ENCODE assay signal across 19 cellular contexts in genomic region chr18:8762968-8763367, GRCh38.
"Had no signal": no experiment of that assay in that cellular context is flagged by ENCODE, and none has a peak within 500 bp of the region (broad histone marks: within the 10 kb centered on the region; RNA-seq: fewer than 3 reads in every experiment).

No MANE protein-coding gene starts in this region.

- H3K27ac Mint-ChIP-seq: activated CD8-positive, alpha-beta memory T cell treated with anti-CD3 and anti-CD28 coated beads, Interleukin-2, amount 10 ng/mL, durations not matched to agents 7 days and 5 days; activated naive CD4-positive, alpha-beta T cell treated with anti-CD3 and anti-CD28 coated beads, Interleukin-2, amount 10 ng/mL, durations not matched to agents 7 days and 5 days; natural killer cell treated with Interleukin-12 subunit alpha and Interleukin-12 subunit beta and Interleukin-15 and Interleukin-18, amount 100 ng/mL, for 72 hours; stimulated activated naive CD8-positive, alpha-beta T cell treated with anti-CD3 and anti-CD28 coated beads, Interleukin-15, amount 100 ng/mL, for 72 hours; T-cell had no signal

- DNase-seq: activated CD4-positive, alpha-beta T cell treated with anti-CD3 and anti-CD28 coated beads for 1 hour; activated CD4-positive, alpha-beta T cell treated with anti-CD3 and anti-CD28 coated beads, Interleukin-2, amount 50 U/mL, for 48 hours; activated naive CD4-positive, alpha-beta T cell treated with anti-CD3 and anti-CD28 coated beads, Interleukin-2, amount 10 ng/mL, durations not matched to agents 7 days and 5 days; activated T-cell treated with anti-CD3 and anti-CD28 coated beads, Interleukin-2, amount 50 U/mL, for 1 hour; mammary epithelial cell; spleen; stimulated activated naive CD8-positive, alpha-beta T cell treated with anti-CD3 and anti-CD28 coated beads, Interleukin-15, amount 100 ng/mL, for 72 hours; T-cell; T-helper 9 cell had no signal

- H3K9me3 ChIP-seq: ascending aorta, left lung, prostate gland, right lobe of liver, thoracic aorta had no signal

- FAIRE-seq: endometrium, keratinocyte had no signal

- H3K4me1 Mint-ChIP-seq: activated CD8-positive, alpha-beta memory T cell treated with anti-CD3 and anti-CD28 coated beads, Interleukin-2, amount 10 ng/mL, durations not matched to agents 7 days and 5 days; stimulated activated naive CD8-positive, alpha-beta T cell treated with anti-CD3 and anti-CD28 coated beads, Interleukin-15, amount 100 ng/mL, for 72 hours had no signal

- H3K4me3 ChIP-seq: ascending aorta, left lung, prostate gland, right lobe of liver, spleen, thoracic aorta had no signal

- H3K36me3 Mint-ChIP-seq: activated CD8-positive, alpha-beta memory T cell treated with anti-CD3 and anti-CD28 coated beads, Interleukin-2, amount 10 ng/mL, durations not matched to agents 7 days and 5 days; natural killer cell treated with Interleukin-12 subunit alpha and Interleukin-12 subunit beta and Interleukin-15 and Interleukin-18, amount 100 ng/mL, for 72 hours had no signal

- ATAC-seq: activated CD8-positive, alpha-beta memory T cell treated with anti-CD3 and anti-CD28 coated beads, Interleukin-2, amount 10 ng/mL, durations not matched to agents 7 days and 5 days; esophagus mucosa; left lung; natural killer cell treated with Interleukin-12 subunit alpha and Interleukin-12 subunit beta and Interleukin-15 and Interleukin-18, amount 100 ng/mL, for 72 hours; stimulated activated naive CD8-positive, alpha-beta T cell treated with anti-CD3 and anti-CD28 coated beads, Interleukin-15, amount 100 ng/mL, for 72 hours; T-cell had no signal

- H3K27me3 ChIP-seq: ascending aorta, left lung, right lobe of liver had no signal

- H3K9me3 Mint-ChIP-seq: natural killer cell treated with Interleukin-12 subunit alpha and Interleukin-12 subunit beta and Interleukin-15 and Interleukin-18, amount 100 ng/mL, for 72 hours had no signal

- H3K36me3 ChIP-seq: ascending aorta, left lung, prostate gland, right lobe of liver, spleen, thoracic aorta had no signal

- H3K4me3 Mint-ChIP-seq: activated CD8-positive, alpha-beta memory T cell treated with anti-CD3 and anti-CD28 coated beads, Interleukin-2, amount 10 ng/mL, durations not matched to agents 7 days and 5 days; activated naive CD4-positive, alpha-beta T cell treated with anti-CD3 and anti-CD28 coated beads, Interleukin-2, amount 10 ng/mL, durations not matched to agents 7 days and 5 days; natural killer cell treated with Interleukin-12 subunit alpha and Interleukin-12 subunit beta and Interleukin-15 and Interleukin-18, amount 100 ng/mL, for 72 hours; stimulated activated naive CD8-positive, alpha-beta T cell treated with anti-CD3 and anti-CD28 coated beads, Interleukin-15, amount 100 ng/mL, for 72 hours; T-cell had no signal

- H3K4me1 ChIP-seq: ascending aorta, left lung, prostate gland, right lobe of liver, spleen had no signal

- H3K27ac ChIP-seq: ascending aorta, left lung, prostate gland, right lobe of liver, spleen, thoracic aorta had no signal
